In the genomic region with DNA sequence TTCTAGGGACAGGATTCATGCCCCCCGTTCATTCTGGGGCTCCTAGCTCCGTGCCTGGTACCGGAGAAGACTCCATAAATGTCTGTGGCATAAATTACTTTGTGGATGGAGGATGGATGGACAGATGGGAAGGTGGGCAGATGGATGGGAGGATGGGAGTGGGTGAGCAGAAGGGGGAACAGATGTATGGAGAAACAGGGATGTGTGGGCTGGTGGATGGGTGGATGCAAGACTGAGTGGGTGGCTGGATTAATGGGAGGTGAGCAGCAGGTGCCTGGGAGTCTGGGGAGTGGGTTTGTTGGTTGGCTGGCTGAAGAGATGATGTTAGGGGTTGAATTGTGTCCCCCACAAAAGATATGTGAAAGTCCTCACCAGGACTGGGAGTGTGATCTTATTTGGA, we compare ENCODE assay signal across 21 cellular contexts. TPM values are rescaled to one million over a fixed set of nuclear protein-coding genes. Genes with fewer than 3 reads are reported as not detected.
A peak's percentile ranks its signal among the peaks of the same experiment; 100 is the strongest.
DNase-seq lines count a peak whose midpoint lies in the region; ATAC-seq and TF ChIP-seq lines count a peak whose summit lies in the region.
"Had no signal": no experiment of that assay in that cellular context is flagged by ENCODE, and none has a peak within 500 bp of the region (broad histone marks: within the 10 kb centered on the region; RNA-seq: fewer than 3 reads in every experiment).

No MANE protein-coding gene starts in this region.

- no peaks in the 10 kb centered on the region for H3K9me2 ChIP-seq in DOHH2 (replicated peaks; ENCODE audit: control insufficient read depth, low read length)

- no peak overlapping the region for H3K4me3 Mint-ChIP-seq in T-cell
- no peak overlapping the region for H3K4me3 Mint-ChIP-seq in stimulated activated naive B cell treated with anti-CD40 and anti-IgM and Interleukin-4, amounts not matched to agents 10 μg/mL and 1 μg/mL and 100 μg/mL, for 72 hours
- H3K4me3 Mint-ChIP-seq: CD8-positive, alpha-beta T cell had no signal

- CTCF ChIA-PET in T-cell (lab: Charles Lee): no interaction called here

- peaks cover 15% of the 10 kb centered on the region for H3K36me3 Mint-ChIP-seq in T-cell
- H3K36me3 Mint-ChIP-seq in stimulated activated naive B cell treated with anti-CD40 and anti-IgM and Interleukin-4, amounts not matched to agents 10 μg/mL and 1 μg/mL and 100 μg/mL, for 72 hours: no peaks in the 10 kb centered on the region

- peaks cover 0 to 3% (median 0%) of the 10 kb centered on the region in 3 donors for H3K9me3 Mint-ChIP-seq in T-cell
- H3K9me3 Mint-ChIP-seq in stimulated activated naive B cell treated with anti-CD40 and anti-IgM and Interleukin-4, amounts not matched to agents 10 μg/mL and 1 μg/mL and 100 μg/mL, for 72 hours: no peaks in the 10 kb centered on the region
- H3K9me3 Mint-ChIP-seq: CD8-positive, alpha-beta T cell had no signal

- no peaks in the 10 kb centered on the region for H3K27me3 Mint-ChIP-seq in T-cell
- peaks cover 32 to 36% of the 10 kb centered on the region in 2 donors for H3K27me3 Mint-ChIP-seq in stimulated activated naive B cell treated with anti-CD40 and anti-IgM and Interleukin-4, amounts not matched to agents 10 μg/mL and 1 μg/mL and 100 μg/mL, for 72 hours

- H3K4me1 ChIP-seq in DOHH2 (ENCODE audit: control insufficient read depth, low read length) (peaks cover 48% of the 10 kb centered on the region), osteoblast (ENCODE audit: insufficient read depth, low read length) (peaks cover 11% of the 10 kb centered on the region)

- no peak overlapping the region for H2AFZ ChIP-seq in osteoblast (ENCODE audit: low read length)

- H3K4me1 Mint-ChIP-seq in T-cell: peaks cover 28 to 35% (median 35%) of the 10 kb centered on the region in 3 donors
- H3K4me1 Mint-ChIP-seq in stimulated activated naive B cell treated with anti-CD40 and anti-IgM and Interleukin-4, amounts not matched to agents 10 μg/mL and 1 μg/mL and 100 μg/mL, for 72 hours: no peaks in the 10 kb centered on the region

- H3K27ac Mint-ChIP-seq in T-cell: peak overlapping the region; percentile 5 to 41
- no peak overlapping the region for H3K27ac Mint-ChIP-seq in stimulated activated naive B cell treated with anti-CD40 and anti-IgM and Interleukin-4, amounts not matched to agents 10 μg/mL and 1 μg/mL and 100 μg/mL, for 72 hours
- H3K27ac Mint-ChIP-seq: CD8-positive, alpha-beta T cell had no signal

- TF ChIP-seq CTCF in DOHH2 (IDR thresholded peaks at IDR 0.05; ENCODE audit: low read depth, low read length, poor library complexity, severe bottlenecking) (no peak), osteoblast (IDR thresholded peaks at IDR 0.05; ENCODE audit: extremely low read depth, low read depth, low read length) (no peak)

- no peak for ATAC-seq in T-cell (replicated peaks in 1 of 4)
- ATAC-seq in stimulated activated naive B cell treated with anti-CD40 and anti-IgM and Interleukin-4, amounts not matched to agents 10 μg/mL and 1 μg/mL and 100 μg/mL, for 72 hours (replicated peaks): no peak
- ATAC-seq: CD8-positive, alpha-beta T cell; K562; Right ventricle myocardium inferior had no signal

- DNase-seq in NCI-H2171 (lab: John Stamatoyannopoulos, UW) (peak; percentile 31), T-cell (no peak), osteoblast (ENCODE audit: insufficient read length, low spot score, missing footprints) (peak; percentile 18), mesenteric fat pad (ENCODE audit: low spot score) (no peak), HuH-7 (ENCODE audit: low spot score) (no peak)
- no peak for DNase-seq in stimulated activated CD4-positive, alpha-beta T cell treated with anti-CD3 and anti-CD28 coated beads, Interleukin-15, amount 100 ng/mL, for 24 hours
- no peak for DNase-seq in stimulated activated naive B cell treated with anti-CD40 and anti-IgM and Interleukin-4, amounts not matched to agents 10 μg/mL and 1 μg/mL and 100 μg/mL, for 72 hours
- DNase-seq: C1 segment of cervical spinal cord; Calu3; CD8-positive, alpha-beta T cell; MG63; NCI-H1417; NCI-H187 treated with DMSO at 0.1 percent for 48 hours; NCI-H2107; NCI-H2227 treated with DMSO at 0.1 percent for 48 hours; NCI-H510A had no signal

- H3K4me3 ChIP-seq in DOHH2 (ENCODE audit: low read length) (peak overlapping the region; percentile 22; the same call in 1 of the 2 replicates), osteoblast (ENCODE audit: insufficient read depth, low read length) (no peak overlapping the region)
- H3K4me3 ChIP-seq: K562, MG63 had no signal

- H3K36me3 ChIP-seq in DOHH2 (ENCODE audit: control insufficient read depth, low read length): peaks cover 11% of the 10 kb centered on the region
- H3K36me3 ChIP-seq in osteoblast (ENCODE audit: insufficient read depth, low read length): no peaks in the 10 kb centered on the region
- H3K36me3 ChIP-seq: MG63 had no signal

- H3K27me3 ChIP-seq in DOHH2 (ENCODE audit: control insufficient read depth, low read length) (no peaks in the 10 kb centered on the region), osteoblast (ENCODE audit: insufficient read depth, low read length) (no peaks in the 10 kb centered on the region)

- peak overlapping the region; percentile 41 for H3K27ac ChIP-seq in DOHH2 (ENCODE audit: low read depth, low read length)
- H3K27ac ChIP-seq in osteoblast (ENCODE audit: low read depth, low read length): no peak overlapping the region

- H4K20me1 ChIP-seq in DOHH2 (ENCODE audit: control insufficient read depth, insufficient read depth, low read depth, low read length) (no peaks in the 10 kb centered on the region), osteoblast (ENCODE audit: insufficient read depth, low read length) (no peaks in the 10 kb centered on the region)

- POLR2A ChIA-PET in T-cell (lab: Charles Lee): no interaction called here

- H3K9me3 ChIP-seq in DOHH2 (ENCODE audit: control insufficient read depth, insufficient read depth, low read length) (no peaks in the 10 kb centered on the region), osteoblast (ENCODE audit: low read depth, low read length) (no peaks in the 10 kb centered on the region)
- H3K9me3 ChIP-seq: MG63 had no signal

- H3K4me2 ChIP-seq in DOHH2 (ENCODE audit: low read length): peak overlapping the region; percentile 57
- H3K4me2 ChIP-seq in osteoblast (ENCODE audit: insufficient read depth, low read length): no peak overlapping the region

- H3K79me2 ChIP-seq in DOHH2 (ENCODE audit: control insufficient read depth, low read length) (peaks cover 6% of the 10 kb centered on the region), osteoblast (ENCODE audit: insufficient read depth, low read length) (no peaks in the 10 kb centered on the region)

- peaks cover 17% of the 10 kb centered on the region for H3F3A ChIP-seq in DOHH2 (ENCODE audit: control insufficient read depth, insufficient read depth)

RNA-seq across cellular contexts. Expression of a gene that starts 43.5 kb away (rescaled TPM):
- 10 to 100 TPM in 4 of 5 donors, 1 to 10 TPM in 1; 8.8 to 34.4 (median 23.8) TPM for total RNA-seq in T-cell
- total RNA-seq in osteoblast: 5.4 and 10.9 TPM in 2 replicates
- 0.87 TPM for total RNA-seq in mesenteric fat pad
- total RNA-seq: Calu3, K562 had no signal

RNA-seq across cellular contexts. Expression of a gene that starts 58.5 kb away (rescaled TPM):
- total RNA-seq in T-cell: under 1 TPM; 0.26 to 0.82 (median 0.32) TPM
- total RNA-seq in osteoblast: not detected in 2 replicates
- not detected for total RNA-seq in mesenteric fat pad
- total RNA-seq: Calu3, K562, LHCN-M2, Right ventricle myocardium inferior, SK-MEL-5 had no signal

Comparison
In these comparisons a context has a peak if more than half of its experiments do, and no peak if none do; other contexts are left out.
1. DNase-seq: peak in NCI-H2171 (single experiment) and osteoblast (single experiment); none in T-cell (0 of 34), stimulated activated CD4-positive, alpha-beta T cell treated with anti-CD3 and anti-CD28 coated beads, Interleukin-15, amount 100 ng/mL, for 24 hours (single experiment), mesenteric fat pad (single experiment), HuH-7 (single experiment) and stimulated activated naive B cell treated with anti-CD40 and anti-IgM and Interleukin-4, amounts not matched to agents 10 μg/mL and 1 μg/mL and 100 μg/mL, for 72 hours (single experiment).